27 cellular contexts compared by ENCODE assay signal in genomic region chr9:135418161-135418560, GRCh38.
"Had no signal": no experiment of that assay in that cellular context is flagged by ENCODE, and none has a peak within 500 bp of the region (broad histone marks: within the 10 kb centered on the region; RNA-seq: fewer than 3 reads in every experiment).

No MANE protein-coding gene starts in this region.

- H3K27ac Mint-ChIP-seq: endodermal cell; mesothelial cell of epicardium; naive B cell; natural killer cell treated with Interleukin-12 subunit alpha and Interleukin-12 subunit beta and Interleukin-15 and Interleukin-18, amount 100 ng/mL, for 72 hours; stimulated activated effector memory CD8-positive, alpha-beta T cell treated with anti-CD3 and anti-CD28 coated beads, Interleukin-12 subunit alpha, Interleukin-12 subunit beta, amount 100 ng/mL, for 72 hours had no signal

- H3K27ac ChIP-seq: coronary artery, epithelial cell of prostate, gastrocnemius medialis, left lung, neutrophil, parathyroid adenoma, prostate gland, right atrium auricular region, sigmoid colon, stomach, thyroid gland had no signal

- ATAC-seq: esophagus mucosa; gastrocnemius medialis; left cardiac atrium; left lung; mucosa of descending colon; stimulated activated effector memory CD8-positive, alpha-beta T cell treated with anti-CD3 and anti-CD28 coated beads, Interleukin-12 subunit alpha, Interleukin-12 subunit beta, amount 100 ng/mL, for 72 hours had no signal

- H3K79me2 ChIP-seq: parathyroid adenoma had no signal

- H3K9me3 Mint-ChIP-seq: mesothelial cell of epicardium; naive B cell; natural killer cell treated with Interleukin-12 subunit alpha and Interleukin-12 subunit beta and Interleukin-15 and Interleukin-18, amount 100 ng/mL, for 72 hours; neural crest cell; stimulated activated effector memory CD8-positive, alpha-beta T cell treated with anti-CD3 and anti-CD28 coated beads, Interleukin-12 subunit alpha, Interleukin-12 subunit beta, amount 100 ng/mL, for 72 hours had no signal

- H3K4me1 ChIP-seq: gastrocnemius medialis, left lung, parathyroid adenoma, prostate gland, right atrium auricular region, sigmoid colon, stomach, thyroid gland had no signal

- H3K36me3 ChIP-seq: gastrocnemius medialis, left lung, neutrophil, prostate gland, right atrium auricular region, sigmoid colon, stomach, thyroid gland had no signal

- H2AFZ ChIP-seq: parathyroid adenoma had no signal

- H3K4me3 Mint-ChIP-seq: endodermal cell; mesothelial cell of epicardium; naive B cell; natural killer cell treated with Interleukin-12 subunit alpha and Interleukin-12 subunit beta and Interleukin-15 and Interleukin-18, amount 100 ng/mL, for 72 hours; neural crest cell; stimulated activated effector memory CD8-positive, alpha-beta T cell treated with anti-CD3 and anti-CD28 coated beads, Interleukin-12 subunit alpha, Interleukin-12 subunit beta, amount 100 ng/mL, for 72 hours had no signal

- DNase-seq: effector CD4-positive, alpha-beta T cell; endodermal cell; foreskin fibroblast; gastrocnemius medialis; left cardiac atrium; left lung; mesenchymal stem cell; mucosa of descending colon; naive B cell; sigmoid colon; stimulated activated CD4-positive, alpha-beta T cell treated with anti-CD3 and anti-CD28 coated beads, Interleukin-2, amount 100 ng/mL, for 24 hours; stimulated activated CD4-positive, alpha-beta T cell treated with anti-CD3 and anti-CD28 coated beads, Interleukin-4, amount 100 ng/mL, for 24 hours; stimulated activated naive CD4-positive, alpha-beta T cell treated with Interleukin-2 at 50 U/mL for 16 hours; stomach; thyroid gland; trophoblast cell had no signal

- H3K27me3 ChIP-seq: right atrium auricular region, thyroid gland had no signal

- H3K4me3 ChIP-seq: coronary artery, gastrocnemius medialis, left lung, mucosa of descending colon, prostate gland, right atrium auricular region, sigmoid colon, stomach, thyroid gland had no signal

- H3K36me3 Mint-ChIP-seq: mesothelial cell of epicardium; naive B cell; natural killer cell treated with Interleukin-12 subunit alpha and Interleukin-12 subunit beta and Interleukin-15 and Interleukin-18, amount 100 ng/mL, for 72 hours; stimulated activated effector memory CD8-positive, alpha-beta T cell treated with anti-CD3 and anti-CD28 coated beads, Interleukin-12 subunit alpha, Interleukin-12 subunit beta, amount 100 ng/mL, for 72 hours had no signal

- H3K4me1 Mint-ChIP-seq: mesothelial cell of epicardium; naive B cell; neural crest cell; stimulated activated effector memory CD8-positive, alpha-beta T cell treated with anti-CD3 and anti-CD28 coated beads, Interleukin-12 subunit alpha, Interleukin-12 subunit beta, amount 100 ng/mL, for 72 hours had no signal

- H3K9me3 ChIP-seq: gastrocnemius medialis, left lung, mucosa of descending colon, neutrophil, prostate gland, right atrium auricular region, sigmoid colon, thyroid gland had no signal
